ENCODE assay signal across 8 cellular contexts in the genomic region with DNA sequence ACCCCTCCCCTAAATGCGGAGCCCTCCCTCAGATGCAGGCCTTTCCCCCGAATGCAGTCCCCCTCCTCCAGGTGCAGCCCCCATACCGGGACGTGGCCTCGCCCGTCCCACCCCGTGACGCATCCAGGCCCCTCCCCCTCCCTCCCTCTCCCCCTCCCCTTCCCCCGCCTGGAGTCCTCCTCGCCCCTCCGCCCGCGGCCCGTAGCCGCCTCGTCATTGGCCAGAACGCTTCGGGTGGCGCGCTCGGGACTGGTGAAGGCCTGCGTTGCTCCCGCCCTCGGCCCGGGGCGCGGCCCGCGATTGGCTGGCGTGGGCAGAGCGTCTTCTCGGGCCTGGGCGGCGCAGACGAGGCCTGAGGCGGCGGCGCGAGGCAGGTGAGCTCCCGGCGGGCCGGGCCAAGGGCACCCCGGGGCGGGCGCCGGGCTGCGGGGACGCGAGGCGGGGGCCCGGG. TPM values are rescaled to one million over a fixed set of nuclear protein-coding genes. Genes with fewer than 3 reads are reported as not detected.
A peak's percentile ranks its signal among the peaks of the same experiment; 100 is the strongest.
DNase-seq lines count a peak whose midpoint lies in the region; ATAC-seq, FAIRE-seq and TF ChIP-seq lines count a peak whose summit lies in the region.

No MANE protein-coding gene starts in this region.

- peak; percentile 98 for DNase-seq in GM12892 (ENCODE audit: insufficient read length)
- DNase-seq in NCI-H1436 (lab: John Stamatoyannopoulos, UW), result peak; percentile 97
- peak; percentile 93 for DNase-seq in activated naive CD8-positive, alpha-beta T cell treated with anti-CD3 and anti-CD28 coated beads, Interleukin-2, amount 50 U/mL, for 16 hours (ENCODE audit: low read depth, low spot score)
- DNase-seq in Right ventricle myocardium superior, result peak; percentile 99
- peak; percentile 99 for DNase-seq in posterior vena cava (ENCODE audit: low spot score)
- DNase-seq in upper lobe of left lung, result peak; percentile 97 to 100

- TF ChIP-seq CTCF in SU-DHL-6 (IDR thresholded peaks at IDR 0.05; ENCODE audit: insufficient read depth, low read length, poor library complexity, severe bottlenecking) (no peak), upper lobe of left lung (IDR thresholded peaks at IDR 0.05) (no peak)

- no peak for TF ChIP-seq EP300 in upper lobe of left lung (IDR thresholded peaks at IDR 0.05)

- H3K9ac ChIP-seq in SU-DHL-6 (ENCODE audit: low read length), result peak overlapping the region; percentile 80

- H3K9me3 ChIP-seq in SU-DHL-6 (ENCODE audit: insufficient read depth, low read length) (no peaks in the 10 kb centered on the region), upper lobe of left lung (no peaks in the 10 kb centered on the region)

- H3K27ac ChIP-seq in SU-DHL-6 (ENCODE audit: low read depth, low read length) (no peak overlapping the region), upper lobe of left lung (peak overlapping the region; percentile 62 to 90 (median 82))

- H3K4me3 ChIP-seq in SU-DHL-6 (ENCODE audit: insufficient read depth, low read length, poor library complexity, severe bottlenecking), result peak overlapping the region; percentile 51
- H3K4me3 ChIP-seq in upper lobe of left lung, result peak overlapping the region; percentile 28 to 95 (median 80)

- peak overlapping the region; percentile 23 for H2AFZ ChIP-seq in SU-DHL-6 (ENCODE audit: low read depth, low read length, severe bottlenecking)

- H3F3A ChIP-seq in SU-DHL-6 (ENCODE audit: insufficient read depth), result 0 out of 2 replicates have a peak, but pooled peaks cover 9% of the 10 kb centered on the region

- H3K4me1 ChIP-seq in upper lobe of left lung, result peaks cover 37 to 60% (median 44%) of the 10 kb centered on the region in 4 donors

- peak; percentile 74; the same call in 1 of the 2 replicates for TF ChIP-seq POLR2A in GM12892 (IDR thresholded peaks at IDR 0.05; ENCODE audit: low read depth, low read length)
- TF ChIP-seq POLR2A in upper lobe of left lung (IDR thresholded peaks at IDR 0.05), result peak in 2 of 4 donors; percentile 48 to 82

- intact Hi-C loops in Right ventricle myocardium superior (cut with DNase I) (no loop called here), posterior vena cava (cut with DNase I) (no loop called here)

- H3K9me2 ChIP-seq in SU-DHL-6 (replicated peaks; ENCODE audit: insufficient read depth, low read length), result no peaks in the 10 kb centered on the region

- WGBS in upper lobe of left lung, 2 donors, result 0% methylated on average over 1 of the region's 51 CpGs; no CpG with 5 or more reads in 1 of the 2 donors

- H4K20me1 ChIP-seq in SU-DHL-6 (ENCODE audit: low read depth, low read length), result peaks cover 16% of the 10 kb centered on the region; the same call in 1 of the 2 replicates

- peak; percentile 92 for FAIRE-seq in GM12892 (lab: Jason Lieb, UNC)

- H3K79me2 ChIP-seq in SU-DHL-6 (ENCODE audit: insufficient read depth, low read length), result peaks cover 46% of the 10 kb centered on the region

- H3K36me3 ChIP-seq in SU-DHL-6 (ENCODE audit: low read length) (no peaks in the 10 kb centered on the region), upper lobe of left lung (no peaks in the 10 kb centered on the region)

- peak overlapping the region; percentile 72 for H3K4me2 ChIP-seq in SU-DHL-6 (ENCODE audit: low read depth, low read length, poor library complexity, severe bottlenecking)

- ATAC-seq in HG02798 (IDR thresholded peaks at IDR 0.05; ENCODE audit: poor library complexity, unreplicated experiment) (peak; percentile 94), Right ventricle myocardium superior (ENCODE audit: poor library complexity) (peak; percentile 87), upper lobe of left lung (ENCODE audit: low FRiP score in 2 of 2) (peak; percentile 95 to 97)

- H3K27me3 ChIP-seq in SU-DHL-6 (ENCODE audit: low read length), result no peaks in the 10 kb centered on the region
- no peaks in the 10 kb centered on the region for H3K27me3 ChIP-seq in upper lobe of left lung

RNA-seq across cellular contexts. Expression of gene SUN1, which starts 16.0 kb away (rescaled TPM):
- 57.6 TPM for polyA plus RNA-seq in GM12892 (2012; ENCODE audit: missing spikeins)
- 177 TPM for total RNA-seq in Right ventricle myocardium superior
- total RNA-seq in posterior vena cava, result 100 to 1,000 TPM; 110 to 132 TPM
- total RNA-seq in upper lobe of left lung, result 100 to 1,000 TPM; 107 to 196 (median 127) TPM
